11 cellular contexts compared by ENCODE assay signal in genomic region chr10:110852897-110853296, GRCh38. TPM values are rescaled to one million over a fixed set of nuclear protein-coding genes. Genes with fewer than 3 reads are reported as not detected.
DNase-seq lines count a peak whose midpoint lies in the region; ATAC-seq and TF ChIP-seq lines count a peak whose summit lies in the region.
"Had no signal": no experiment of that assay in that cellular context is flagged by ENCODE, and none has a peak within 500 bp of the region (broad histone marks: within the 10 kb centered on the region; RNA-seq: fewer than 3 reads in every experiment).

No MANE protein-coding gene starts in this region.

- H3K27ac Mint-ChIP-seq in activated CD4-positive, alpha-beta T cell treated with anti-CD3 and anti-CD28 coated beads for 36 hours, result peak overlapping the region; percentile 70
- peak overlapping the region; percentile 74 for H3K27ac Mint-ChIP-seq in stimulated activated memory B cell treated with anti-CD40 and anti-IgM and Interleukin-4, amounts not matched to agents 10 μg/mL and 1 μg/mL and 100 μg/mL, for 72 hours

- CTCF ChIA-PET in activated CD4-positive, alpha-beta T cell treated with anti-CD3 and anti-CD28 coated beads for 36 hours (lab: Charles Lee), result interaction anchor here (1.0 to 2.7 kb wide), 4 partner anchors 10 to 78 kb away, joined by 3 to 15 read pairs (median 6); no protein-coding TSS in a partner anchor

- H3K4me3 Mint-ChIP-seq in activated CD4-positive, alpha-beta T cell treated with anti-CD3 and anti-CD28 coated beads for 36 hours, result peak overlapping the region; percentile 21
- no peak overlapping the region for H3K4me3 Mint-ChIP-seq in stimulated activated memory B cell treated with anti-CD40 and anti-IgM and Interleukin-4, amounts not matched to agents 10 μg/mL and 1 μg/mL and 100 μg/mL, for 72 hours

- H3K27me3 Mint-ChIP-seq in activated CD4-positive, alpha-beta T cell treated with anti-CD3 and anti-CD28 coated beads for 36 hours, result no peaks in the 10 kb centered on the region
- H3K27me3 Mint-ChIP-seq in stimulated activated memory B cell treated with anti-CD40 and anti-IgM and Interleukin-4, amounts not matched to agents 10 μg/mL and 1 μg/mL and 100 μg/mL, for 72 hours, result no peaks in the 10 kb centered on the region

- POLR2A ChIA-PET in activated CD4-positive, alpha-beta T cell treated with anti-CD3 and anti-CD28 coated beads for 36 hours (lab: Charles Lee), result no interaction called here

- no peak overlapping the region for H3K4me3 ChIP-seq in Peyer's patch
- no peak overlapping the region for H3K4me3 ChIP-seq in epithelial cell of esophagus (ENCODE audit: low read length)
- H3K4me3 ChIP-seq: MG63, thoracic aorta had no signal

- no peak for ATAC-seq in activated CD4-positive, alpha-beta T cell treated with anti-CD3 and anti-CD28 coated beads for 36 hours
- no peak for ATAC-seq in stimulated activated memory B cell treated with anti-CD40 and anti-IgM and Interleukin-4, amounts not matched to agents 10 μg/mL and 1 μg/mL and 100 μg/mL, for 72 hours
- ATAC-seq in GM21423 (IDR thresholded peaks at IDR 0.05; ENCODE audit: unreplicated experiment), result no peak

- peak overlapping the region in 3 of 4 donors; percentile 41 to 90 (median 78) for H3K27ac ChIP-seq in Peyer's patch
- H3K27ac ChIP-seq: thoracic aorta had no signal

- intact Hi-C loops in activated CD4-positive, alpha-beta T cell treated with anti-CD3 and anti-CD28 coated beads for 36 hours (cut with DNase I, micrococcal nuclease), result no loop called here

- H3K4me1 ChIP-seq in Peyer's patch, result peaks cover 8 to 13% (median 9%) of the 10 kb centered on the region in 4 donors

- no peaks in the 10 kb centered on the region for H3K27me3 ChIP-seq in Peyer's patch
- H3K27me3 ChIP-seq: MG63 had no signal

- TF ChIP-seq POLR2A in Peyer's patch (IDR thresholded peaks at IDR 0.05), result no peak

- H3K36me3 Mint-ChIP-seq in activated CD4-positive, alpha-beta T cell treated with anti-CD3 and anti-CD28 coated beads for 36 hours (ENCODE audit: low read depth), result peaks cover 11% of the 10 kb centered on the region
- H3K36me3 Mint-ChIP-seq in stimulated activated memory B cell treated with anti-CD40 and anti-IgM and Interleukin-4, amounts not matched to agents 10 μg/mL and 1 μg/mL and 100 μg/mL, for 72 hours, result no peaks in the 10 kb centered on the region

- H3K9me3 Mint-ChIP-seq in activated CD4-positive, alpha-beta T cell treated with anti-CD3 and anti-CD28 coated beads for 36 hours (ENCODE audit: low read depth), result peaks cover 7% of the 10 kb centered on the region
- H3K9me3 Mint-ChIP-seq in stimulated activated memory B cell treated with anti-CD40 and anti-IgM and Interleukin-4, amounts not matched to agents 10 μg/mL and 1 μg/mL and 100 μg/mL, for 72 hours, result no peaks in the 10 kb centered on the region

- no peak for DNase-seq in activated CD4-positive, alpha-beta T cell treated with anti-CD3 and anti-CD28 coated beads for 36 hours
- no peak for DNase-seq in activated CD4-positive, alpha-beta T cell treated with anti-CD3 and anti-CD28 coated beads for 4 hours
- DNase-seq in Peyer's patch (peak in 1 of 3 donors; percentile 10), epithelial cell of esophagus (ENCODE audit: low read depth) (peak; percentile 59), MV-4-11 (lab: John Stamatoyannopoulos, UW) (no peak)
- DNase-seq in stimulated activated CD4-positive, alpha-beta T cell treated with anti-CD3 and anti-CD28 coated beads, Interleukin-1b, Interleukin-23, amount 100 ng/mL, for 48 hours, result no peak
- DNase-seq: caudate nucleus, MG63 had no signal

- peaks cover 68% of the 10 kb centered on the region for H3K4me1 Mint-ChIP-seq in activated CD4-positive, alpha-beta T cell treated with anti-CD3 and anti-CD28 coated beads for 36 hours
- H3K4me1 Mint-ChIP-seq in stimulated activated memory B cell treated with anti-CD40 and anti-IgM and Interleukin-4, amounts not matched to agents 10 μg/mL and 1 μg/mL and 100 μg/mL, for 72 hours, result peaks cover 53% of the 10 kb centered on the region

- H3K9me3 ChIP-seq in Peyer's patch, result no peaks in the 10 kb centered on the region
- H3K9me3 ChIP-seq: MG63, thoracic aorta had no signal

- TF ChIP-seq CTCF in Peyer's patch (IDR thresholded peaks at IDR 0.05) (no peak), epithelial cell of esophagus (IDR thresholded peaks at IDR 0.05; ENCODE audit: insufficient read depth, low read depth, low read length, missing control alignments) (no peak)

- no peaks in the 10 kb centered on the region for H3K36me3 ChIP-seq in Peyer's patch
- H3K36me3 ChIP-seq: MG63, thoracic aorta had no signal

RNA-seq across cellular contexts. Expression of gene PDCD4, which starts 18.8 kb away (rescaled TPM):
- total RNA-seq in activated CD4-positive, alpha-beta T cell treated with anti-CD3 and anti-CD28 coated beads for 36 hours, result 100 to 1,000 TPM in 1 of 2 experiments, 10 to 100 TPM in 1; 69.8 to 125 TPM
- total RNA-seq in Peyer's patch, result 100 to 1,000 TPM; 301 to 538 (median 330) TPM
